In the genomic region with DNA sequence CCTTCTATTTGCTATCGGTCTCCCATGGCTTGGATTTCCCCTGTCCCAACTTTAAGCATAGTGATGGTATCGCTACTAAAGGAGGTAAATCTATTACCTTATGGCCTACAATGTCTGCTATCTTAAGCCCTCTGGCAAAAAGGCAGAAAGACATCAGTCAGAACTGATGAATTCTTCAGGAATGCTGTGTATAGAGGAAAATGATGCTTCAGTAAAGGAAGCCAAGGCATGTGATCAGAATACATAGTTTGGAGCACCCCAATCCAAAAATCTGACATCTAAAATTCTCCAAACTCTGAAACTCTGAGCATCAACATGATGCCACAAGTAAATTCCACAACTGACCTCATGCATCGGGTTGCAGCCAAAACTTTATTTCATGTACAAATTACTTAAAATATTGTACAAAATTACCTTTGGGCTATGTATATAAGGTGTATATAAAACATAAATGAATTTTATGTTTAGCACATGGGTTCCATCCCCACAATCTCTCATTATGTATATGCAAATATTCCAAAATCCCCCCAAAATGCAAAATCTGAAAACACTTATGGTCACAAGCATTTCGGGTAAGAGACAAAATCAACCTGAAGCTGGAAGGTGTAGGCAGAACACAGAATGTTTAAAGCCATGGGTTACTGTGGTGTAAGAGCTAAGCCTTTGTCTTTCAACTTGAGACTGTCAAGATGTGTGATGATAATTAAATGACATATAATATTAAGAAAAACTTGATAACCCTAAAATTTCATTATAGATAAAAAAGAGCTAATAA, we compare ENCODE assay signal across 16 cellular contexts.
A peak's percentile ranks its signal among the peaks of the same experiment; 100 is the strongest.
DNase-seq lines count a peak whose midpoint lies in the region; ATAC-seq, FAIRE-seq and TF ChIP-seq lines count a peak whose summit lies in the region.
"Had no signal": no experiment of that assay in that cellular context is flagged by ENCODE, and none has a peak within 500 bp of the region (broad histone marks: within the 10 kb centered on the region; RNA-seq: fewer than 3 reads in every experiment).

No MANE protein-coding gene starts in this region.

- H2BK5ac ChIP-seq in H1 (ENCODE audit: low read depth, low read length): no peak overlapping the region
- no peak overlapping the region for H2BK5ac ChIP-seq in trophoblast cell (ENCODE audit: low read depth, low read length, poor library complexity)

- H3K4me3 ChIP-seq in OCI-LY3 (ENCODE audit: low read length) (peak overlapping the region; percentile 63), H1 (ENCODE audit: extremely low read depth in 1 of 4, insufficient read depth in 2 of 4, low read depth in 3 of 4, low read length in 4 of 4) (no peak overlapping the region), trophoblast cell (ENCODE audit: low read depth, low read length) (no peak overlapping the region)
- H3K4me3 ChIP-seq: ascending aorta, gastroesophageal sphincter, psoas muscle, thoracic aorta had no signal

- no peak for TF ChIP-seq RAD21 in H1 (IDR thresholded peaks at IDR 0.05 in 1 of 2, conservative IDR thresholded peaks at IDR 0.05 in 1 of 2; ENCODE audit: low read depth in 2 of 2, low read length in 2 of 2)

- H3K79me2 ChIP-seq in OCI-LY3 (ENCODE audit: low read length) (peaks cover 86% of the 10 kb centered on the region), H1 (ENCODE audit: control insufficient read depth in 1 of 2, insufficient read depth in 2 of 2, low read length in 2 of 2) (peaks cover 11 to 80% of the 10 kb centered on the region in 2 experiments), trophoblast cell (ENCODE audit: control insufficient read depth, insufficient read depth, low read length, poor library complexity) (no peaks in the 10 kb centered on the region)

- H2BK12ac ChIP-seq in H1 (ENCODE audit: low read depth, low read length) (no peak overlapping the region), trophoblast cell (ENCODE audit: low read length) (no peak overlapping the region)

- H4K8ac ChIP-seq in H1 (ENCODE audit: extremely low read depth, insufficient read depth, low read length) (no peak overlapping the region), trophoblast cell (ENCODE audit: low read depth, low read length) (no peak overlapping the region)

- H2AK5ac ChIP-seq in H1 (ENCODE audit: low read depth, low read length) (no peak overlapping the region), trophoblast cell (ENCODE audit: low read length) (no peak overlapping the region)

- no peak overlapping the region for H3K14ac ChIP-seq in H1 (ENCODE audit: insufficient read length)
- no peak overlapping the region for H3K14ac ChIP-seq in trophoblast cell (ENCODE audit: low read length)

- H2BK120ac ChIP-seq in H1 (replicated peaks; ENCODE audit: low read depth, low read length) (no peak overlapping the region), trophoblast cell (ENCODE audit: insufficient read depth, low read length, poor library complexity) (no peak overlapping the region)

- CTCF ChIA-PET in H1 (lab: Charles Lee; ENCODE audit: partially characterized antibody): no interaction called here

- no peak for TF ChIP-seq POLR2A in H1 (IDR thresholded peaks at IDR 0.05; ENCODE audit: control extremely low read depth in 1 of 2, low read depth in 2 of 2, low read length in 2 of 2)

- H3K36me3 ChIP-seq in OCI-LY3 (replicated peaks; ENCODE audit: low read depth, low read length) (no peaks in the 10 kb centered on the region), H1 (ENCODE audit: control insufficient read depth in 2 of 4, insufficient read depth in 4 of 4, low read length in 3 of 4) (no peaks in the 10 kb centered on the region; a peak in 1 of 8 replicates), trophoblast cell (ENCODE audit: control insufficient read depth in 1 of 2, insufficient read depth in 2 of 2, low read length in 2 of 2) (no peaks in the 10 kb centered on the region)
- H3K36me3 ChIP-seq: ascending aorta, gastroesophageal sphincter, thoracic aorta had no signal

- no peak overlapping the region for H2BK20ac ChIP-seq in H1 (ENCODE audit: low read length)

- POLR2A ChIA-PET in H1 (lab: Charles Lee; ENCODE audit: partially characterized antibody): no interaction called here

- H4K20me1 ChIP-seq in OCI-LY3 (ENCODE audit: insufficient read depth, low read length) (peaks cover 19% of the 10 kb centered on the region), H1 (replicated peaks in 1 of 2; ENCODE audit: control insufficient read depth in 1 of 2, insufficient read depth in 2 of 2, low read length in 2 of 2) (peaks cover 0 to 2% of the 10 kb centered on the region in 2 experiments)

- no peaks in the 10 kb centered on the region for H3K23me2 ChIP-seq in H1 (ENCODE audit: low read depth, low read length)

- H4K91ac ChIP-seq in H1 (replicated peaks; ENCODE audit: insufficient read length, low read length) (no peak overlapping the region), trophoblast cell (ENCODE audit: low read depth, low read length) (no peak overlapping the region)

- H2BK15ac ChIP-seq in H1 (ENCODE audit: low read length): no peak overlapping the region

- H3K27ac ChIP-seq in OCI-LY3 (ENCODE audit: low read length): peak overlapping the region; percentile 96
- no peak overlapping the region for H3K27ac ChIP-seq in H1 (ENCODE audit: low read depth, low read length)
- H3K27ac ChIP-seq in trophoblast cell (ENCODE audit: low read depth, low read length): no peak overlapping the region
- H3K27ac ChIP-seq: psoas muscle had no signal

- no peak for TF ChIP-seq CTCF in OCI-LY3 (IDR thresholded peaks at IDR 0.05; ENCODE audit: low read depth, low read length)
- no peak for TF ChIP-seq CTCF in H1 (IDR thresholded peaks at IDR 0.05; ENCODE audit: control extremely low read depth in 1 of 3, insufficient read depth in 1 of 3, low read depth in 1 of 3, low read length in 3 of 3)

- TF ChIP-seq EP300 in H1 (IDR thresholded peaks at IDR 0.05; ENCODE audit: borderline replicate concordance in 1 of 2, low read depth in 2 of 2, low read length in 2 of 2): no peak

- 92% methylated on average over 4 of the region's 4 CpGs; no CpG with 5 or more reads in 1 of the 2 experiments for WGBS in H1 (ENCODE audit: extremely low coverage in 1 of 2, insufficient coverage in 1 of 2, insufficient read length in 1 of 2, insufficient replicate concordance in 2 of 2, low coverage in 1 of 2, low lambda C conversion rate in 2 of 2, missing lambda C conversion rate in 1 of 2), 2 experiments
- WGBS in trophoblast cell (ENCODE audit: extremely low coverage, insufficient coverage, insufficient read length): no CpG with 5 or more reads among the region's 4 CpGs

- H3K56ac ChIP-seq in H1 (replicated peaks; ENCODE audit: insufficient read length, low read depth, low read length): no peak overlapping the region

- H3K9me3 ChIP-seq in OCI-LY3 (ENCODE audit: insufficient read depth, low read length): no peaks in the 10 kb centered on the region
- H3K9me3 ChIP-seq in H1 (ENCODE audit: insufficient read depth in 2 of 2, low read depth in 1 of 2, low read length in 1 of 2): no peaks in the 10 kb centered on the region
- no peaks in the 10 kb centered on the region for H3K9me3 ChIP-seq in trophoblast cell (ENCODE audit: insufficient read depth, low read depth, low read length)
- H3K9me3 ChIP-seq: ascending aorta, gastroesophageal sphincter, psoas muscle, thoracic aorta had no signal

- H3K27me3 ChIP-seq in OCI-LY3 (ENCODE audit: low read depth, low read length) (no peaks in the 10 kb centered on the region), H1 (replicated peaks in 1 of 4; ENCODE audit: control insufficient read depth in 3 of 4, extremely low read depth in 1 of 4, insufficient read depth in 3 of 4, low read length in 3 of 4) (no peaks in the 10 kb centered on the region), trophoblast cell (ENCODE audit: insufficient read depth, low read length) (no peaks in the 10 kb centered on the region)
- H3K27me3 ChIP-seq: ascending aorta, gastroesophageal sphincter had no signal

- H3K23ac ChIP-seq in H1 (ENCODE audit: insufficient read length): peak overlapping the region; percentile 89
- H3K23ac ChIP-seq in trophoblast cell (ENCODE audit: low read length): no peak overlapping the region

- H4K12ac ChIP-seq in trophoblast cell (ENCODE audit: low read depth, low read length): no peak overlapping the region

- H2AFZ ChIP-seq in OCI-LY3 (ENCODE audit: low read depth, low read length): no peak overlapping the region
- H2AFZ ChIP-seq in H1 (ENCODE audit: low read length): no peak overlapping the region
- H2AFZ ChIP-seq in trophoblast cell (ENCODE audit: insufficient read depth, low read length, poor library complexity): no peak overlapping the region

- no peak for FAIRE-seq in H1 (lab: Jason Lieb, UNC)

- H3K4me2 ChIP-seq in OCI-LY3 (ENCODE audit: low read length) (peak overlapping the region; percentile 85), H1 (ENCODE audit: insufficient read depth in 1 of 2, low read depth in 2 of 2, low read length in 2 of 2) (no peak overlapping the region), trophoblast cell (ENCODE audit: low read length) (no peak overlapping the region)

- no peak overlapping the region for H4K5ac ChIP-seq in H1 (ENCODE audit: insufficient read length, low read depth, low read length)

- peak; percentile 67 for DNase-seq in GM04503 (ENCODE audit: low read depth)
- DNase-seq in H1 (ENCODE audit: low read depth in 1 of 2, low spot score in 2 of 2): no peak
- peak; percentile 50 to 89 for DNase-seq in trophoblast cell
- DNase-seq in SK-N-DZ (ENCODE audit: low spot score): no peak
- DNase-seq: activated CD8-positive, alpha-beta memory T cell treated with anti-CD3 and anti-CD28 coated beads, Interleukin-2, amount 10 ng/mL, durations not matched to agents 7 days and 5 days; DMS79; left ventricle myocardium superior; NCI-H1048; NCI-H524; psoas muscle had no signal

- H3K79me1 ChIP-seq in H1 (ENCODE audit: low read depth, low read length): no peaks in the 10 kb centered on the region; the same call in 1 of the 2 replicates
- H3K79me1 ChIP-seq in trophoblast cell (ENCODE audit: low read length): peaks cover 1% of the 10 kb centered on the region

- H3K18ac ChIP-seq in H1 (ENCODE audit: extremely low read depth, low read length) (no peak overlapping the region), trophoblast cell (ENCODE audit: low read length) (no peak overlapping the region)

- ATAC-seq in HG02588 (IDR thresholded peaks at IDR 0.05; ENCODE audit: unreplicated experiment) (no peak), GM21786 (IDR thresholded peaks at IDR 0.05; ENCODE audit: unreplicated experiment) (no peak)
- ATAC-seq: gastroesophageal sphincter, left ventricle myocardium superior, psoas muscle had no signal

- no peak overlapping the region for H3K4ac ChIP-seq in H1 (replicated peaks; ENCODE audit: insufficient read length, low read depth, low read length)
- H3K4ac ChIP-seq in trophoblast cell (ENCODE audit: low read depth, low read length): peak overlapping the region; percentile 57

- H3K9ac ChIP-seq in OCI-LY3 (ENCODE audit: low read length) (peak overlapping the region; percentile 30), H1 (replicated peaks in 1 of 4; ENCODE audit: extremely low read depth in 1 of 4, low read depth in 3 of 4, low read length in 3 of 4) (no peak overlapping the region), trophoblast cell (ENCODE audit: low read length) (no peak overlapping the region)

- H3K4me1 ChIP-seq in OCI-LY3 (ENCODE audit: low read length): peaks cover 65% of the 10 kb centered on the region
- H3K4me1 ChIP-seq in H1 (replicated peaks in 1 of 4; ENCODE audit: control insufficient read depth in 3 of 4, insufficient read depth in 4 of 4, low read length in 3 of 4): peaks cover 0 to 7% (median 0%) of the 10 kb centered on the region in 4 experiments; a peak in 2 of 7 replicates
- peaks cover under 1 to 2% of the 10 kb centered on the region in 2 experiments for H3K4me1 ChIP-seq in trophoblast cell (ENCODE audit: control insufficient read depth in 1 of 2, insufficient read depth in 2 of 2, low read length in 2 of 2)

Comparison
In these comparisons a context has a peak if more than half of its experiments do, and no peak if none do; other contexts are left out.
1. DNase-seq: peak in GM04503 (single experiment) and trophoblast cell (2 of 2); none in H1 (0 of 2) and SK-N-DZ (single experiment).